Comparison of ENCODE assay signal across 8 cellular contexts in genomic region chr19:44808463-44809371, GRCh38. TPM values are rescaled to one million over a fixed set of nuclear protein-coding genes. Genes with fewer than 3 reads are reported as not detected.
DNase-seq lines count a peak whose midpoint lies in the region; ATAC-seq, FAIRE-seq and TF ChIP-seq lines count a peak whose summit lies in the region.

BCAM (plus strand) TSS chr19:44809103; CDS start chr19:44809125, 22 bp downstream.

- H3K27ac ChIP-seq in RWPE1 (peak within 1 kb of the TSS; percentile 95), endothelial cell of umbilical vein (ENCODE audit: insufficient read depth, low read depth, low read length) (no peak within 1 kb of the TSS), lung (ENCODE audit: low read depth in 1 of 2, low read length in 1 of 2) (peak within 1 kb of the TSS; percentile 74 to 94), suprapubic skin (peak within 1 kb of the TSS; percentile 24)

- H3K9me1 ChIP-seq in endothelial cell of umbilical vein (replicated peaks; ENCODE audit: control insufficient read depth, extremely low read depth, insufficient read depth, low read length), result no peaks in the 10 kb centered on the region

- CTCF ChIA-PET in RWPE1 (lab: Yijun Ruan, JAX), result interaction anchor here (1.0 to 2.3 kb wide), 2 partner anchors 12 to 36 kb away, joined by 4 to 7 read pairs; no protein-coding TSS in a partner anchor
- CTCF ChIA-PET in endothelial cell of umbilical vein (lab: Charles Lee), result interaction anchor here (1.0 to 4.2 kb wide), 14 partner anchors 10 to 238 kb away, joined by 3 to 57 read pairs (median 7); partner anchors contain the start of gene NECTIN2

- WGBS in lung, 2 donors, result 2 to 4% methylated on average over 45 to 59 of the region's 59 CpGs
- whole genome bisulfite sequencing in suprapubic skin, result 3% methylated on average over 6 of the region's 59 CpGs

- intact Hi-C loops in endothelial cell of umbilical vein (cut with micrococcal nuclease), result loop anchor here (1.0 to 10.0 kb wide), 4 partner anchors 36 to 146 kb away; partner anchors contain the start of gene CLPTM1

- H3K9me3 ChIP-seq in endothelial cell of umbilical vein (replicated peaks; ENCODE audit: control insufficient read depth, insufficient read depth, low read length) (no peaks in the 10 kb centered on the region), lung (ENCODE audit: control insufficient read depth in 2 of 2, insufficient read depth in 1 of 2, low read length in 1 of 2) (peaks cover 0 to 4% of the 10 kb centered on the region in 2 donors), suprapubic skin (no peaks in the 10 kb centered on the region)

- TF ChIP-seq EP300 in suprapubic skin (IDR thresholded peaks at IDR 0.05), result no peak

- no peaks in the 10 kb centered on the region for H3K79me2 ChIP-seq in endothelial cell of umbilical vein (ENCODE audit: control insufficient read depth, insufficient read depth, low read length)

- dilution Hi-C loops in endothelial cell of umbilical vein (cut with MboI; ENCODE audit: extremely low pct_ligation_motif_present, low sequenced_read_pairs), result no loop called here

- peak within 1 kb of the TSS; percentile 88 for H3K4me2 ChIP-seq in endothelial cell of umbilical vein (ENCODE audit: insufficient read depth, low read length)

- POLR2A ChIA-PET in RWPE1 (lab: Yijun Ruan, JAX; ENCODE audit: low non-redundant PET) (interaction anchor here (0.7 kb wide), 1 partner anchor 37 kb away, joined by 3 read pairs; the partner anchor contains the start of gene NECTIN2), endothelial cell of umbilical vein (lab: Charles Lee) (interaction anchor here (0.9 kb wide), 1 partner anchor 283 kb away, joined by 3 read pairs; no protein-coding TSS in a partner anchor)

- DNase-seq in DMS79 treated with DMSO at 0.1 percent for 48 hours (lab: John Stamatoyannopoulos, UW) (peak; percentile 24), DMS79 (lab: John Stamatoyannopoulos, UW) (no peak), RWPE1 (ENCODE audit: low spot score) (peak; percentile 79), endothelial cell of umbilical vein (ENCODE audit: low read depth, low spot score) (peak; percentile 49), lung (ENCODE audit: low spot score) (peak; percentile 69), suprapubic skin (ENCODE audit: low spot score in 2 of 2) (peak in 1 of 2 donors; percentile 75), MV-4-11 (lab: John Stamatoyannopoulos, UW) (no peak)
- no peak for DNase-seq in activated naive CD4-positive, alpha-beta T cell treated with anti-CD3 and anti-CD28 coated beads, Interleukin-2, amount 50 U/mL, for 16 hours

- H3K9ac ChIP-seq in endothelial cell of umbilical vein (replicated peaks; ENCODE audit: extremely low read depth, insufficient read depth, low read length), result peak within 1 kb of the TSS; percentile 77

- TF ChIP-seq POLR2A in endothelial cell of umbilical vein (IDR thresholded peaks at IDR 0.05; ENCODE audit: low read depth, low read length), result peak; percentile 68
- no peak for TF ChIP-seq POLR2A in suprapubic skin (IDR thresholded peaks at IDR 0.05)

- no peaks in the 10 kb centered on the region for H3K27me3 ChIP-seq in endothelial cell of umbilical vein (ENCODE audit: control insufficient read depth in 2 of 2, insufficient read depth in 2 of 2, low read length in 2 of 2)
- no peaks in the 10 kb centered on the region for H3K27me3 ChIP-seq in lung (ENCODE audit: control insufficient read depth, insufficient read depth)
- no peaks in the 10 kb centered on the region for H3K27me3 ChIP-seq in suprapubic skin

- ATAC-seq in lung (ENCODE audit: insufficient read depth, low FRiP score), result peak; percentile 76

- H3K4me1 ChIP-seq in endothelial cell of umbilical vein (ENCODE audit: control insufficient read depth, extremely low read depth, insufficient read depth, low read length), result peaks cover 16% of the 10 kb centered on the region
- H3K4me1 ChIP-seq in lung (ENCODE audit: control insufficient read depth in 2 of 2, insufficient read depth in 2 of 2, low read length in 2 of 2), result no peaks in the 10 kb centered on the region
- H3K4me1 ChIP-seq in suprapubic skin, result peaks cover 46% of the 10 kb centered on the region

- peak; percentile 40 for FAIRE-seq in endothelial cell of umbilical vein (lab: Jason Lieb, UNC)

- BruUV-seq in endothelial cell of umbilical vein (replicated peaks; lab: Mats Ljungman, UMichigan), result no TSS peak

- H4K20me1 ChIP-seq in endothelial cell of umbilical vein (replicated peaks; ENCODE audit: control insufficient read depth, extremely low read depth, insufficient read depth, low read length), result no peaks in the 10 kb centered on the region

- peak within 1 kb of the TSS; percentile 90 for H2AFZ ChIP-seq in endothelial cell of umbilical vein (ENCODE audit: low read depth, low read length)

- H3K36me3 ChIP-seq in endothelial cell of umbilical vein (ENCODE audit: control insufficient read depth in 2 of 2, extremely low read depth in 1 of 2, insufficient read depth in 2 of 2, low read length in 2 of 2) (peaks cover 2% of the 10 kb centered on the region in 2 experiments), lung (ENCODE audit: control insufficient read depth in 2 of 2, insufficient read depth in 2 of 2, low read length in 2 of 2) (peaks cover 0 to 14% of the 10 kb centered on the region in 2 donors), suprapubic skin (peaks cover 8% of the 10 kb centered on the region)

- TF ChIP-seq CTCF in RWPE1 (conservative IDR thresholded peaks at IDR 0.05; ENCODE audit: low read depth) (no peak), endothelial cell of umbilical vein (IDR thresholded peaks at IDR 0.05; ENCODE audit: extremely low read depth in 1 of 2, insufficient read depth in 1 of 2, low read depth in 1 of 2, low read length in 2 of 2) (no peak), lung (IDR thresholded peaks at IDR 0.05; ENCODE audit: control extremely low read depth, extremely low read depth) (no peak), suprapubic skin (IDR thresholded peaks at IDR 0.05) (no peak)

- H3K4me3 ChIP-seq in endothelial cell of umbilical vein (replicated peaks in 1 of 3; ENCODE audit: insufficient read depth in 1 of 3, low read depth in 1 of 3, low read length in 3 of 3), result peak within 1 kb of the TSS; percentile 60 to 66 (median 64)
- peak within 1 kb of the TSS; percentile 73 for H3K4me3 ChIP-seq in lung
- peak within 1 kb of the TSS; percentile 55 for H3K4me3 ChIP-seq in suprapubic skin

TF ChIP-seq in endothelial cell of umbilical vein, 7 proteins besides CTCF, POLR2A, EP300 and RAD21:
- TF ChIP-seq FOS (IDR thresholded peaks at IDR 0.05; ENCODE audit: borderline replicate concordance, insufficient read depth, low read length), result no peak
- TF ChIP-seq MYC (IDR thresholded peaks at IDR 0.05; ENCODE audit: low read depth, low read length), result no peak
- TF ChIP-seq MAX (IDR thresholded peaks at IDR 0.05; ENCODE audit: insufficient read depth, insufficient read length), result no peak
- TF ChIP-seq POLR2AphosphoS5 (IDR thresholded peaks at IDR 0.05; ENCODE audit: insufficient read depth, low read depth, low read length), result peak; percentile 75
- no peak for TF ChIP-seq EZH2 (IDR thresholded peaks at IDR 0.05; ENCODE audit: borderline replicate concordance, low read depth, low read length, severe bottlenecking)

RNA-seq across cellular contexts. Expression of gene BCAM, which starts in this region (rescaled TPM):
- total RNA-seq in endothelial cell of umbilical vein (28.5 and 29.0 TPM in 2 replicates), lung (100 to 1,000 TPM; 168 to 225 TPM), suprapubic skin (10 to 100 TPM; 27.4 to 67.5 (median 50.8) TPM)
- polyA plus RNA-seq in endothelial cell of umbilical vein (23.9 and 32.5 TPM in 2 replicates), lung (100 to 1,000 TPM in 1 of 2 donors, 10 to 100 TPM in 1; 59.2 to 202 TPM)
- 10.3 and 16.7 TPM in 2 replicates for polyA plus RNA-seq in endothelial cell of umbilical vein (2011; cell fraction: cytosol; rRNA removed)
- 38.1 and 38.2 TPM in 2 replicates for polyA plus RNA-seq in endothelial cell of umbilical vein (2011; cell fraction: nucleus; rRNA removed)
- 15.7 and 30.3 TPM in 2 replicates for polyA plus RNA-seq in endothelial cell of umbilical vein (2012)
- polyA minus RNA-seq in endothelial cell of umbilical vein, result 7.8 and 9.4 TPM in 2 replicates
- not detected for polyA minus RNA-seq in endothelial cell of umbilical vein (2011; cell fraction: cytosol; rRNA and poly(A)+ RNA removed)
- 5.0 and 12.7 TPM in 2 replicates for polyA minus RNA-seq in endothelial cell of umbilical vein (2011; cell fraction: nucleus; rRNA and poly(A)+ RNA removed)

Comparison
In these comparisons a context has a peak if more than half of its experiments do, and no peak if none do; other contexts are left out.
1. DNase-seq: peak in DMS79 treated with DMSO at 0.1 percent for 48 hours (single experiment), RWPE1 (single experiment), endothelial cell of umbilical vein (single experiment) and lung (single experiment); none in DMS79 (single experiment), MV-4-11 (single experiment) and activated naive CD4-positive, alpha-beta T cell treated with anti-CD3 and anti-CD28 coated beads, Interleukin-2, amount 50 U/mL, for 16 hours (single experiment).
2. Peak in every context shown above with its lines, with median percentiles within 50 percentile points of each other: H3K4me3 ChIP-seq.